1 cellular context compared by ENCODE assay signal in the genomic region with DNA sequence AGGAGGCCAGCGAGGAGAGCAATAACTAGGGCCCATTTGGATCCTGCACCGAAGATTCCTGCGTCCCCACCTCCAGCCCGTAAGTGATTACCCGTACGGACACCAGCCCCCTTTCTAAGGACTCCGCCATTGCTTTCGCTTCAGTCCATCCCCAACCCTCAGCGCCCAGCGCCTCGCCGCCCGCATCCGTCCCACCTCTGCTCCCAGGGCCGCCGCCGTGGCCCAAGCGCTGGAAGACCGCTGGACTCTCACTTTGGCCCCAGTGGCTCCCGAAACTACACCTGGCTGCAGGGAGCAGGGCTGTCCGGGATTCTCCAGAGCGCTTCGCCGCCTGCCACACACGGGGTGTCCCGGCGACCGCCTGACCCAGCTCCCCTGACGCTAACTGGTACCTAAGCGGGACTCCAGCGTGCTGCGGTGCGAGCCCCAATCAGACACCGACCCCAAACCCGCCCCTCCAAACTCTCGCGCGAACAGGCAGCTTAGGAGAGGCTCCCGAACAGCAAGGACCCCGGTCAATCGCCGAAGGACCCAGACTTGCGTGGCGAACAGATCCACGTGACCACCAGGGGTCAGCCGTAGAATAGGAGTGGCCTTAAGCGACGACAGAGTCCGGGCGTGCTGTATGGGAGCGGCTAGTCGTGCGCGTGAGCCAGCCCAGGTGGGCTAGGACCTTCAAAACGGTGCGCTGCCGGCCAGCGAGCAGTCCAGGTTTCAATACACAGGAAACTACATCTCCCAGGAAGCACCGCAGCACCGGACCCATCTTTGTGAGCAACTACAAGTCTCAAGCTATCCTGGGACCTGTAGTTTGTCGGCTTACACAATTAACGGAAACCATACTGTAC.
TF ChIP-seq lines count a peak whose summit lies in the region.

A gene (minus strand): TSS at position 363 of the 848 bp plus-strand sequence. CDS start 771 bp downstream, outside the sequence.

TF ChIP-seq in WTC11, 78 proteins besides CTCF, POLR2A, EP300 and RAD21 (continued from another document and continues in another):
- TF ChIP-seq, protein P1, sequence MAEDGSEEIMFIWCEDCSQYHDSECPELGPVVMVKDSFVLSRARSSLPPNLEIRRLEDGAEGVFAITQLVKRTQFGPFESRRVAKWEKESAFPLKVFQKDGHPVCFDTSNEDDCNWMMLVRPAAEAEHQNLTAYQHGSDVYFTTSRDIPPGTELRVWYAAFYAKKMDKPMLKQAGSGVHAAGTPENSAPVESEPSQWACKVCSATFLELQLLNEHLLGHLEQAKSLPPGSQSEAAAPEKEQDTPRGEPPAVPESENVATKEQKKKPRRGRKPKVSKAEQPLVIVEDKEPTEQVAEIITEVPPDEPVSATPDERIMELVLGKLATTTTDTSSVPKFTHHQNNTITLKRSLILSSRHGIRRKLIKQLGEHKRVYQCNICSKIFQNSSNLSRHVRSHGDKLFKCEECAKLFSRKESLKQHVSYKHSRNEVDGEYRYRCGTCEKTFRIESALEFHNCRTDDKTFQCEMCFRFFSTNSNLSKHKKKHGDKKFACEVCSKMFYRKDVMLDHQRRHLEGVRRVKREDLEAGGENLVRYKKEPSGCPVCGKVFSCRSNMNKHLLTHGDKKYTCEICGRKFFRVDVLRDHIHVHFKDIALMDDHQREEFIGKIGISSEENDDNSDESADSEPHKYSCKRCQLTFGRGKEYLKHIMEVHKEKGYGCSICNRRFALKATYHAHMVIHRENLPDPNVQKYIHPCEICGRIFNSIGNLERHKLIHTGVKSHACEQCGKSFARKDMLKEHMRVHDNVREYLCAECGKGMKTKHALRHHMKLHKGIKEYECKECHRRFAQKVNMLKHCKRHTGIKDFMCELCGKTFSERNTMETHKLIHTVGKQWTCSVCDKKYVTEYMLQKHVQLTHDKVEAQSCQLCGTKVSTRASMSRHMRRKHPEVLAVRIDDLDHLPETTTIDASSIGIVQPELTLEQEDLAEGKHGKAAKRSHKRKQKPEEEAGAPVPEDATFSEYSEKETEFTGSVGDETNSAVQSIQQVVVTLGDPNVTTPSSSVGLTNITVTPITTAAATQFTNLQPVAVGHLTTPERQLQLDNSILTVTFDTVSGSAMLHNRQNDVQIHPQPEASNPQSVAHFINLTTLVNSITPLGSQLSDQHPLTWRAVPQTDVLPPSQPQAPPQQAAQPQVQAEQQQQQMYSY (CRISPR knock-in tag; IDR thresholded peaks at IDR 0.05): no peak
- TF ChIP-seq OVOL2 (CRISPR knock-in tag; IDR thresholded peaks at IDR 0.05; ENCODE audit: borderline replicate concordance): no peak
- TF ChIP-seq ZNF138 (CRISPR knock-in tag; conservative IDR thresholded peaks at IDR 0.05): 0 out of 2 replicates have a peak, but pooled peaks have one; percentile 72
- TF ChIP-seq, protein P2, sequence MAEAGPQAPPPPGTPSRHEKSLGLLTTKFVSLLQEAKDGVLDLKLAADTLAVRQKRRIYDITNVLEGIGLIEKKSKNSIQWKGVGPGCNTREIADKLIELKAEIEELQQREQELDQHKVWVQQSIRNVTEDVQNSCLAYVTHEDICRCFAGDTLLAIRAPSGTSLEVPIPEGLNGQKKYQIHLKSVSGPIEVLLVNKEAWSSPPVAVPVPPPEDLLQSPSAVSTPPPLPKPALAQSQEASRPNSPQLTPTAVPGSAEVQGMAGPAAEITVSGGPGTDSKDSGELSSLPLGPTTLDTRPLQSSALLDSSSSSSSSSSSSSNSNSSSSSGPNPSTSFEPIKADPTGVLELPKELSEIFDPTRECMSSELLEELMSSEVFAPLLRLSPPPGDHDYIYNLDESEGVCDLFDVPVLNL (CRISPR knock-in tag; IDR thresholded peaks at IDR 0.05; ENCODE audit: borderline replicate concordance, low read depth): no peak
- no peak for TF ChIP-seq ZNF671 (CRISPR knock-in tag; IDR thresholded peaks at IDR 0.05)
- TF ChIP-seq TEAD1 (CRISPR knock-in tag; IDR thresholded peaks at IDR 0.05): 0 out of 2 replicates have a peak, but pooled peaks have one; percentile 41
- no peak for TF ChIP-seq TCF7 (CRISPR knock-in tag; IDR thresholded peaks at IDR 0.05; ENCODE audit: low read depth)
- TF ChIP-seq RELA (CRISPR knock-in tag; IDR thresholded peaks at IDR 0.05; ENCODE audit: borderline replicate concordance): no peak
- no peak for TF ChIP-seq IRF2 (CRISPR knock-in tag; IDR thresholded peaks at IDR 0.05; ENCODE audit: borderline replicate concordance, low read depth)
- TF ChIP-seq, protein P3, sequence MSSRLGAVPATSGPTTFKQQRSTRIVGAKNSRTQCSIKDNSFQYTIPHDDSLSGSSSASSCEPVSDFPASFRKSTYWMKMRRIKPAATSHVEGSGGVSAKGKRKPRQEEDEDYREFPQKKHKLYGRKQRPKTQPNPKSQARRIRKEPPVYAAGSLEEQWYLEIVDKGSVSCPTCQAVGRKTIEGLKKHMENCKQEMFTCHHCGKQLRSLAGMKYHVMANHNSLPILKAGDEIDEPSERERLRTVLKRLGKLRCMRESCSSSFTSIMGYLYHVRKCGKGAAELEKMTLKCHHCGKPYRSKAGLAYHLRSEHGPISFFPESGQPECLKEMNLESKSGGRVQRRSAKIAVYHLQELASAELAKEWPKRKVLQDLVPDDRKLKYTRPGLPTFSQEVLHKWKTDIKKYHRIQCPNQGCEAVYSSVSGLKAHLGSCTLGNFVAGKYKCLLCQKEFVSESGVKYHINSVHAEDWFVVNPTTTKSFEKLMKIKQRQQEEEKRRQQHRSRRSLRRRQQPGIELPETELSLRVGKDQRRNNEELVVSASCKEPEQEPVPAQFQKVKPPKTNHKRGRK (CRISPR knock-in tag; IDR thresholded peaks at IDR 0.05; ENCODE audit: borderline replicate concordance): no peak
- no peak for TF ChIP-seq GTF2I (CRISPR knock-in tag; conservative IDR thresholded peaks at IDR 0.05)
- TF ChIP-seq, protein P4, sequence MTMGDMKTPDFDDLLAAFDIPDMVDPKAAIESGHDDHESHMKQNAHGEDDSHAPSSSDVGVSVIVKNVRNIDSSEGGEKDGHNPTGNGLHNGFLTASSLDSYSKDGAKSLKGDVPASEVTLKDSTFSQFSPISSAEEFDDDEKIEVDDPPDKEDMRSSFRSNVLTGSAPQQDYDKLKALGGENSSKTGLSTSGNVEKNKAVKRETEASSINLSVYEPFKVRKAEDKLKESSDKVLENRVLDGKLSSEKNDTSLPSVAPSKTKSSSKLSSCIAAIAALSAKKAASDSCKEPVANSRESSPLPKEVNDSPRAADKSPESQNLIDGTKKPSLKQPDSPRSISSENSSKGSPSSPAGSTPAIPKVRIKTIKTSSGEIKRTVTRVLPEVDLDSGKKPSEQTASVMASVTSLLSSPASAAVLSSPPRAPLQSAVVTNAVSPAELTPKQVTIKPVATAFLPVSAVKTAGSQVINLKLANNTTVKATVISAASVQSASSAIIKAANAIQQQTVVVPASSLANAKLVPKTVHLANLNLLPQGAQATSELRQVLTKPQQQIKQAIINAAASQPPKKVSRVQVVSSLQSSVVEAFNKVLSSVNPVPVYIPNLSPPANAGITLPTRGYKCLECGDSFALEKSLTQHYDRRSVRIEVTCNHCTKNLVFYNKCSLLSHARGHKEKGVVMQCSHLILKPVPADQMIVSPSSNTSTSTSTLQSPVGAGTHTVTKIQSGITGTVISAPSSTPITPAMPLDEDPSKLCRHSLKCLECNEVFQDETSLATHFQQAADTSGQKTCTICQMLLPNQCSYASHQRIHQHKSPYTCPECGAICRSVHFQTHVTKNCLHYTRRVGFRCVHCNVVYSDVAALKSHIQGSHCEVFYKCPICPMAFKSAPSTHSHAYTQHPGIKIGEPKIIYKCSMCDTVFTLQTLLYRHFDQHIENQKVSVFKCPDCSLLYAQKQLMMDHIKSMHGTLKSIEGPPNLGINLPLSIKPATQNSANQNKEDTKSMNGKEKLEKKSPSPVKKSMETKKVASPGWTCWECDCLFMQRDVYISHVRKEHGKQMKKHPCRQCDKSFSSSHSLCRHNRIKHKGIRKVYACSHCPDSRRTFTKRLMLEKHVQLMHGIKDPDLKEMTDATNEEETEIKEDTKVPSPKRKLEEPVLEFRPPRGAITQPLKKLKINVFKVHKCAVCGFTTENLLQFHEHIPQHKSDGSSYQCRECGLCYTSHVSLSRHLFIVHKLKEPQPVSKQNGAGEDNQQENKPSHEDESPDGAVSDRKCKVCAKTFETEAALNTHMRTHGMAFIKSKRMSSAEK (CRISPR knock-in tag; IDR thresholded peaks at IDR 0.05; ENCODE audit: borderline replicate concordance): no peak; the same call in 1 of the 2 replicates
- no peak for TF ChIP-seq NFATC4 (CRISPR knock-in tag; IDR thresholded peaks at IDR 0.05)
- TF ChIP-seq, protein P5, sequence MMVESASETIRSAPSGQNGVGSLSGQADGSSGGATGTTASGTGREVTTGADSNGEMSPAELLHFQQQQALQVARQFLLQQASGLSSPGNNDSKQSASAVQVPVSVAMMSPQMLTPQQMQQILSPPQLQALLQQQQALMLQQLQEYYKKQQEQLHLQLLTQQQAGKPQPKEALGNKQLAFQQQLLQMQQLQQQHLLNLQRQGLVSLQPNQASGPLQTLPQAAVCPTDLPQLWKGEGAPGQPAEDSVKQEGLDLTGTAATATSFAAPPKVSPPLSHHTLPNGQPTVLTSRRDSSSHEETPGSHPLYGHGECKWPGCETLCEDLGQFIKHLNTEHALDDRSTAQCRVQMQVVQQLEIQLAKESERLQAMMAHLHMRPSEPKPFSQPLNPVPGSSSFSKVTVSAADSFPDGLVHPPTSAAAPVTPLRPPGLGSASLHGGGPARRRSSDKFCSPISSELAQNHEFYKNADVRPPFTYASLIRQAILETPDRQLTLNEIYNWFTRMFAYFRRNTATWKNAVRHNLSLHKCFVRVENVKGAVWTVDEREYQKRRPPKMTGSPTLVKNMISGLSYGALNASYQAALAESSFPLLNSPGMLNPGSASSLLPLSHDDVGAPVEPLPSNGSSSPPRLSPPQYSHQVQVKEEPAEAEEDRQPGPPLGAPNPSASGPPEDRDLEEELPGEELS (CRISPR knock-in tag; IDR thresholded peaks at IDR 0.05): peak; percentile 31; the same call in 1 of the 2 replicates
- TF ChIP-seq, protein P6, sequence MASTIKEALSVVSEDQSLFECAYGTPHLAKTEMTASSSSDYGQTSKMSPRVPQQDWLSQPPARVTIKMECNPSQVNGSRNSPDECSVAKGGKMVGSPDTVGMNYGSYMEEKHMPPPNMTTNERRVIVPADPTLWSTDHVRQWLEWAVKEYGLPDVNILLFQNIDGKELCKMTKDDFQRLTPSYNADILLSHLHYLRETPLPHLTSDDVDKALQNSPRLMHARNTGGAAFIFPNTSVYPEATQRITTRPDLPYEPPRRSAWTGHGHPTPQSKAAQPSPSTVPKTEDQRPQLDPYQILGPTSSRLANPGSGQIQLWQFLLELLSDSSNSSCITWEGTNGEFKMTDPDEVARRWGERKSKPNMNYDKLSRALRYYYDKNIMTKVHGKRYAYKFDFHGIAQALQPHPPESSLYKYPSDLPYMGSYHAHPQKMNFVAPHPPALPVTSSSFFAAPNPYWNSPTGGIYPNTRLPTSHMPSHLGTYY (CRISPR knock-in tag; IDR thresholded peaks at IDR 0.05): no peak
- TF ChIP-seq, protein P7, sequence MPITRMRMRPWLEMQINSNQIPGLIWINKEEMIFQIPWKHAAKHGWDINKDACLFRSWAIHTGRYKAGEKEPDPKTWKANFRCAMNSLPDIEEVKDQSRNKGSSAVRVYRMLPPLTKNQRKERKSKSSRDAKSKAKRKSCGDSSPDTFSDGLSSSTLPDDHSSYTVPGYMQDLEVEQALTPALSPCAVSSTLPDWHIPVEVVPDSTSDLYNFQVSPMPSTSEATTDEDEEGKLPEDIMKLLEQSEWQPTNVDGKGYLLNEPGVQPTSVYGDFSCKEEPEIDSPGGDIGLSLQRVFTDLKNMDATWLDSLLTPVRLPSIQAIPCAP (CRISPR knock-in tag; IDR thresholded peaks at IDR 0.05): 0 out of 2 replicates have a peak, but pooled peaks have one; percentile 37
- TF ChIP-seq GRHL2 (CRISPR knock-in tag; IDR thresholded peaks at IDR 0.05; ENCODE audit: insufficient replicate concordance, severe bottlenecking): no peak
- TF ChIP-seq ZNF232 (CRISPR knock-in tag; IDR thresholded peaks at IDR 0.05): 0 out of 2 replicates have a peak, but pooled peaks have one; percentile 42
- no peak for TF ChIP-seq ZNF416 (CRISPR knock-in tag; IDR thresholded peaks at IDR 0.05)
- TF ChIP-seq ZNF423 (CRISPR knock-in tag; IDR thresholded peaks at IDR 0.05): no peak
- TF ChIP-seq, protein P8, sequence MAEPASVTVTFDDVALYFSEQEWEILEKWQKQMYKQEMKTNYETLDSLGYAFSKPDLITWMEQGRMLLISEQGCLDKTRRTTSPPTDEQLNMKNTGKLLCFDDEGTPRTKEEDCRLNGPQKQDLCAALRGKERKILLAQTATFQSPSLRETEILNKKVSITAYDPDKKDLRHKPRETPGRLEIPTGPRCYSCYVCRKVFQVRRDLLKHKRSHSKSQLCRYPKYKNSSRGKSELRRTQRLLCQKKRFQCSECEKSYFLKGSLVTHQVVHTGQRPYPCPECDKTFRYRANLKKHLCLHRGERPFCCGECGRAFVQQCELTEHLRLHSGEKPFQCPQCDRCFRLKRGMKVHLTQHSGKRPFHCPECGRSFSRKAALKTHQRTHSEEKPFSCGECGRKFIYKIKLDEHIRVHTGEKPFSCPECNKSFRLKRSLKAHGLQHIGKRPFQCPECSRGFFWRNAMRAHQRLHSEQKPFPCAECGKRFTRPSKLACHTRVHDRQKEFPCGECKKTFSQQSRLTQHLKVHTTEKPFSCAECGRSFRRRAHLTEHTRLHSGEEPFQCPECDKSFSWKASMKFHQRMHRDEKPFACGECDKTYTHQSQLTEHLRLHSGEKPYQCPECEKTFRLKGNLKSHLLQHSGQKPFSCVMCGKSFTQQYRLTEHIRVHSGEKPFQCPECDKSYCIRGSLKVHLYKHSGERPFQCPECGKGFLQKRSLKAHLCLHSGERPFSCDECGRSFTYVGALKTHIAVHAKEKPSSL (CRISPR knock-in tag; conservative IDR thresholded peaks at IDR 0.05): no peak
- no peak; the same call in 1 of the 2 replicates for TF ChIP-seq NFYB (CRISPR knock-in tag; conservative IDR thresholded peaks at IDR 0.05; ENCODE audit: low read depth)
- TF ChIP-seq ZNF219 (CRISPR knock-in tag; IDR thresholded peaks at IDR 0.05; ENCODE audit: borderline replicate concordance): no peak
- TF ChIP-seq ATF1 (CRISPR knock-in tag; IDR thresholded peaks at IDR 0.05): no peak
- TF ChIP-seq, protein P9, sequence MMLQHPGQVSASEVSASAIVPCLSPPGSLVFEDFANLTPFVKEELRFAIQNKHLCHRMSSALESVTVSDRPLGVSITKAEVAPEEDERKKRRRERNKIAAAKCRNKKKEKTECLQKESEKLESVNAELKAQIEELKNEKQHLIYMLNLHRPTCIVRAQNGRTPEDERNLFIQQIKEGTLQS (CRISPR knock-in tag; conservative IDR thresholded peaks at IDR 0.05): no peak
- TF ChIP-seq, protein P10, sequence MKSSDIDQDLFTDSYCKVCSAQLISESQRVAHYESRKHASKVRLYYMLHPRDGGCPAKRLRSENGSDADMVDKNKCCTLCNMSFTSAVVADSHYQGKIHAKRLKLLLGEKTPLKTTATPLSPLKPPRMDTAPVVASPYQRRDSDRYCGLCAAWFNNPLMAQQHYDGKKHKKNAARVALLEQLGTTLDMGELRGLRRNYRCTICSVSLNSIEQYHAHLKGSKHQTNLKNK (CRISPR knock-in tag; IDR thresholded peaks at IDR 0.05): no peak
- no peak for TF ChIP-seq RORB (CRISPR knock-in tag; IDR thresholded peaks at IDR 0.05)
- TF ChIP-seq ZNF121 (CRISPR knock-in tag; IDR thresholded peaks at IDR 0.05): no peak
- no peak for TF ChIP-seq NR3C1 (CRISPR knock-in tag; conservative IDR thresholded peaks at IDR 0.05; ENCODE audit: low read depth)
- no peak; the same call in 1 of the 2 replicates for TF ChIP-seq SMAD3 (CRISPR knock-in tag; IDR thresholded peaks at IDR 0.05; ENCODE audit: borderline replicate concordance)
- TF ChIP-seq, protein P11, sequence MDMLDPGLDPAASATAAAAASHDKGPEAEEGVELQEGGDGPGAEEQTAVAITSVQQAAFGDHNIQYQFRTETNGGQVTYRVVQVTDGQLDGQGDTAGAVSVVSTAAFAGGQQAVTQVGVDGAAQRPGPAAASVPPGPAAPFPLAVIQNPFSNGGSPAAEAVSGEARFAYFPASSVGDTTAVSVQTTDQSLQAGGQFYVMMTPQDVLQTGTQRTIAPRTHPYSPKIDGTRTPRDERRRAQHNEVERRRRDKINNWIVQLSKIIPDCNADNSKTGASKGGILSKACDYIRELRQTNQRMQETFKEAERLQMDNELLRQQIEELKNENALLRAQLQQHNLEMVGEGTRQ (CRISPR knock-in tag; IDR thresholded peaks at IDR 0.05): peak; percentile 90
